In the genomic region with DNA sequence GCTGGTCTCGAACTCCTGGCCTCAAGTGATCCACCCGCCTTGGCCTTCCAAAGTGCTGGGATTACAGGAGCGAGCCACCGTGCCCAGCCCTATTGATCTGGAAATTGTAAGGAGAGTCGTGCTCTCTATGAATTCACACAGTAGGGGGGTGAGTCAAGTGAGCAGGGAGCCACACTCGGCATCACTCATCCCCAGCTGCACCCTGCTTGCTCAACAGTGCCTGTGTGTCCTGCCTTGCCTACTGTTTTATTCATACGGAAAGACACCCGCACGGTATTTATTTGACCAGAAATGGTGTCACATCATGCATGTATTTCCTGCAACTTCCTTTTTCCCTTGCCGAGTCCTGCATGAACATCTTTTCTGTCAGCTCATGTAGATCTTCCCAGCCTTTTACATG, we compare ENCODE assay signal across 24 cellular contexts.
DNase-seq lines count a peak whose midpoint lies in the region; FAIRE-seq and TF ChIP-seq lines count a peak whose summit lies in the region.
"Had no signal": no experiment of that assay in that cellular context is flagged by ENCODE, and none has a peak within 500 bp of the region (broad histone marks: within the 10 kb centered on the region; RNA-seq: fewer than 3 reads in every experiment).

No MANE protein-coding gene starts in this region.

- H2AFZ ChIP-seq in astrocyte (ENCODE audit: low read depth, low read length): no peak overlapping the region

- no peak for TF ChIP-seq CTCF in astrocyte (IDR thresholded peaks at IDR 0.05; ENCODE audit: insufficient read depth, low read depth, low read length)
- no peak for TF ChIP-seq CTCF in ascending aorta (IDR thresholded peaks at IDR 0.05)

- H3K4me3 Mint-ChIP-seq in astrocyte (ENCODE audit: unreplicated experiment): peak overlapping the region; percentile 21
- H3K4me3 Mint-ChIP-seq: activated CD4-positive, alpha-beta T cell treated with anti-CD3 and anti-CD28 coated beads, Interleukin-2, amount 10 ng/mL, durations not matched to agents 7 days and 5 days; activated naive CD4-positive, alpha-beta T cell treated with anti-CD3 and anti-CD28 coated beads for 36 hours; B cell; CD8-positive, alpha-beta memory T cell; neural crest cell had no signal

- DNase-seq in H54 (ENCODE audit: insufficient read length, low spot score) (peak; percentile 43), MV-4-11 (lab: John Stamatoyannopoulos, UW) (peak; percentile 43), astrocyte (ENCODE audit: low read depth) (peak; percentile 62), ascending aorta (ENCODE audit: low spot score in 2 of 2) (no peak), COLO668 (lab: John Stamatoyannopoulos, UW; ENCODE audit: unreplicated experiment) (no peak), cortex of kidney (lab: John Stamatoyannopoulos, UW) (no peak), DMS53 treated with DMSO at 0.1 percent for 48 hours (lab: John Stamatoyannopoulos, UW; ENCODE audit: unreplicated experiment) (no peak)
- DNase-seq: activated CD4-positive, alpha-beta T cell treated with anti-CD3 and anti-CD28 coated beads, Interleukin-2, amount 10 ng/mL, durations not matched to agents 7 days and 5 days; activated naive CD4-positive, alpha-beta T cell treated with anti-CD3 and anti-CD28 coated beads for 36 hours; amniotic stem cell; CD8-positive, alpha-beta memory T cell; NCI-H187 treated with DMSO at 0.1 percent for 48 hours; NCI-H2227 treated with DMSO at 0.1 percent for 48 hours; NCI-H748 treated with DMSO at 0.1 percent for 48 hours; right cardiac atrium; stimulated activated CD4-positive, alpha-beta T cell treated with anti-CD3 and anti-CD28 coated beads, Interleukin-4, amount 100 ng/mL, for 4 hours; stimulated activated naive CD4-positive, alpha-beta T cell treated with Interleukin-2 at 50 U/mL for 16 hours; T-helper 2 cell had no signal

- H3K27me3 Mint-ChIP-seq in astrocyte (ENCODE audit: low read depth, unreplicated experiment): peaks cover 50% of the 10 kb centered on the region

- peaks cover 15% of the 10 kb centered on the region for H3K9me3 Mint-ChIP-seq in astrocyte (ENCODE audit: unreplicated experiment)

- intact Hi-C loops in ascending aorta (cut with DNase I): no loop called here

- H3K27ac ChIP-seq in astrocyte (ENCODE audit: low read depth, low read length): no peak overlapping the region
- no peak overlapping the region for H3K27ac ChIP-seq in ascending aorta
- H3K27ac ChIP-seq: thoracic aorta had no signal

- no peaks in the 10 kb centered on the region for H3K36me3 ChIP-seq in astrocyte (ENCODE audit: insufficient read depth, low read length)
- H3K36me3 ChIP-seq in ascending aorta: no peaks in the 10 kb centered on the region
- H3K36me3 ChIP-seq: HAP-1, thoracic aorta had no signal

- no peak overlapping the region for H3K27ac Mint-ChIP-seq in astrocyte (ENCODE audit: unreplicated experiment)
- H3K27ac Mint-ChIP-seq: activated CD4-positive, alpha-beta T cell treated with anti-CD3 and anti-CD28 coated beads, Interleukin-2, amount 10 ng/mL, durations not matched to agents 7 days and 5 days; activated naive CD4-positive, alpha-beta T cell treated with anti-CD3 and anti-CD28 coated beads for 36 hours; B cell; CD8-positive, alpha-beta memory T cell had no signal

- peaks cover 30% of the 10 kb centered on the region for H3K4me1 ChIP-seq in astrocyte (ENCODE audit: insufficient read depth, low read length)
- no peaks in the 10 kb centered on the region for H3K4me1 ChIP-seq in ascending aorta

- no peaks in the 10 kb centered on the region for H4K20me1 ChIP-seq in astrocyte (ENCODE audit: insufficient read depth, low read length)

- H3K79me2 ChIP-seq in astrocyte (ENCODE audit: insufficient read depth, low read length): no peaks in the 10 kb centered on the region

- no peak for FAIRE-seq in H54 (lab: Jason Lieb, UNC)
- no peak for FAIRE-seq in astrocyte (lab: Jason Lieb, UNC)
- FAIRE-seq: endometrium, GM12878 had no signal

- H3K4me2 ChIP-seq in astrocyte (ENCODE audit: low read length): no peak overlapping the region

- H3K9ac ChIP-seq in astrocyte (ENCODE audit: low read length): no peak overlapping the region

- H3K36me3 Mint-ChIP-seq in astrocyte (ENCODE audit: low read depth, unreplicated experiment): no peaks in the 10 kb centered on the region
- H3K36me3 Mint-ChIP-seq: CD8-positive, alpha-beta memory T cell had no signal

- peaks cover 13% of the 10 kb centered on the region for H3K27me3 ChIP-seq in astrocyte (ENCODE audit: insufficient read depth, low read length)
- H3K27me3 ChIP-seq in ascending aorta: peaks cover 5% of the 10 kb centered on the region

- no peak overlapping the region for H3K4me3 ChIP-seq in astrocyte (ENCODE audit: insufficient read depth, low read depth, low read length)
- H3K4me3 ChIP-seq in ascending aorta: no peak overlapping the region
- H3K4me3 ChIP-seq: GM12878, HAP-1, thoracic aorta had no signal

- no peak for TF ChIP-seq POLR2A in H54 (IDR thresholded peaks at IDR 0.05; ENCODE audit: low read depth, low read length)

- peaks cover 5% of the 10 kb centered on the region for H3K4me1 Mint-ChIP-seq in astrocyte (ENCODE audit: low read depth, unreplicated experiment)
- H3K4me1 Mint-ChIP-seq: activated CD4-positive, alpha-beta T cell treated with anti-CD3 and anti-CD28 coated beads, Interleukin-2, amount 10 ng/mL, durations not matched to agents 7 days and 5 days; B cell; CD8-positive, alpha-beta memory T cell had no signal

- H3K9me3 ChIP-seq in astrocyte (ENCODE audit: insufficient read depth, low read depth, low read length) (peaks cover 8% of the 10 kb centered on the region), ascending aorta (peaks cover 0 to 5% of the 10 kb centered on the region in 2 donors)
- H3K9me3 ChIP-seq: HAP-1, thoracic aorta had no signal

Comparison
In these comparisons a context has a peak if more than half of its experiments do, and no peak if none do; other contexts are left out.
1. DNase-seq: peak in H54 (single experiment), MV-4-11 (single experiment) and astrocyte (single experiment); none in ascending aorta (0 of 2), COLO668 (single experiment), cortex of kidney (single experiment) and DMS53 treated with DMSO at 0.1 percent for 48 hours (single experiment).